In genomic region chr20:53448426-53448825, GRCh38 we compare ENCODE assay signal across 28 cellular contexts.
"Had no signal": no experiment of that assay in that cellular context is flagged by ENCODE, and none has a peak within 500 bp of the region (broad histone marks: within the 10 kb centered on the region; RNA-seq: fewer than 3 reads in every experiment).

No MANE protein-coding gene starts in this region.

- ATAC-seq: heart right ventricle; left cardiac atrium; left lobe of liver; natural killer cell; sciatic nerve; stimulated activated naive B cell treated with anti-CD40 and anti-IgM and Interleukin-4, amounts not matched to agents 10 μg/mL and 1 μg/mL and 100 μg/mL, for 72 hours had no signal

- H3K27ac Mint-ChIP-seq: mesothelial cell of epicardium; natural killer cell; nephron progenitor cell; neural progenitor cell; progenitor cell of endocrine pancreas; stimulated activated naive B cell treated with anti-CD40 and anti-IgM and Interleukin-4, amounts not matched to agents 10 μg/mL and 1 μg/mL and 100 μg/mL, for 72 hours had no signal

- H3K4me3 ChIP-seq: heart right ventricle, hepatocyte, lung, neural progenitor cell, ovary, right atrium auricular region, skin epidermis, testis, thyroid gland, transverse colon, upper lobe of left lung, vagina had no signal

- H3K27me3 Mint-ChIP-seq: progenitor cell of endocrine pancreas had no signal

- H3K4me3 Mint-ChIP-seq: mesothelial cell of epicardium; natural killer cell; nephron progenitor cell; neural progenitor cell; stimulated activated naive B cell treated with anti-CD40 and anti-IgM and Interleukin-4, amounts not matched to agents 10 μg/mL and 1 μg/mL and 100 μg/mL, for 72 hours had no signal

- DNase-seq: heart right ventricle; kidney glomerular epithelial cell; left cardiac atrium; mesendoderm; naive B cell; natural killer cell; nephron progenitor cell; ovary; stimulated activated CD4-positive, alpha-beta T cell treated with anti-CD3 and anti-CD28 coated beads, Interleukin-12 subunit alpha, Interleukin-12 subunit beta, amount 100 ng/mL, for 4 hours; stimulated activated CD4-positive, alpha-beta T cell treated with anti-CD3 and anti-CD28 coated beads, Interleukin-15, amount 100 ng/mL, for 24 hours; stimulated activated CD4-positive, alpha-beta T cell treated with anti-CD3 and anti-CD28 coated beads, Interleukin-2, amount 100 ng/mL, for 24 hours; stimulated activated CD4-positive, alpha-beta T cell treated with anti-CD3 and anti-CD28 coated beads, Interleukin-4, amount 100 ng/mL, for 1 hour; stimulated activated naive B cell treated with anti-CD40 and anti-IgM and Interleukin-4, amounts not matched to agents 10 μg/mL and 1 μg/mL and 100 μg/mL, for 72 hours; stimulated activated naive CD8-positive, alpha-beta T cell treated with anti-CD3 and anti-CD28 coated beads, Interleukin-15, Interleukin-2, amounts not matched to agents 100 U/mL and 50 U/mL, for 24 hours; testis; thyroid gland; transverse colon; upper lobe of left lung had no signal

- H3K4me1 Mint-ChIP-seq: naive B cell; stimulated activated naive B cell treated with anti-CD40 and anti-IgM and Interleukin-4, amounts not matched to agents 10 μg/mL and 1 μg/mL and 100 μg/mL, for 72 hours had no signal
